In the genomic region with DNA sequence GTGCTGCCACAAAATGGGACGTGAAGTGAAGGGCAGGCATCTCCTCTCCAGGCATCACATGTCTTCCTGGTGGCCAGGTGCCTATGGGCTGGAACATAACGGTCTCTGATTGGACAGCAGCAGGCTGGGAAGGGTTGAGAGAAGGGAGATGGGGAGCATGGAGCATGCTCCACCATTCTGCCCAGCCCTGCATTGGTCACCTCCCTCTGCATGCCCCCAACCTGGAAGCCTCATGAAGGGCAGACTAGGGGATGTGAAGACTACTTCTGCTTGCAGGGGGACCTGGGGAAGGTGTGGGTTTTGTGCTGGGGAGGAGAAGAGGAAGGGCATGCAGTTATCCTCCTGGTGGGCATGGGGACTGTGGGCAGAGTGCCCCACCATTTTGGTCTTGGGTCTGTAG, we compare ENCODE assay signal across 28 cellular contexts.
"Had no signal": no experiment of that assay in that cellular context is flagged by ENCODE, and none has a peak within 500 bp of the region (broad histone marks: within the 10 kb centered on the region; RNA-seq: fewer than 3 reads in every experiment).

No MANE protein-coding gene starts in this region.

- H3K27me3 ChIP-seq: neutrophil, pancreas, right lobe of liver, sigmoid colon, stomach, thyroid gland, tibial nerve, upper lobe of right lung, uterus had no signal

- H3K4me3 ChIP-seq: pancreas, psoas muscle, right lobe of liver, sigmoid colon, stomach, thoracic aorta, thyroid gland, tibial nerve, upper lobe of right lung, uterus had no signal

- H3K36me3 ChIP-seq: neutrophil, pancreas, right lobe of liver, sigmoid colon, stomach, thoracic aorta, thyroid gland, tibial nerve, upper lobe of right lung, uterus had no signal

- H3K36me3 Mint-ChIP-seq: naive B cell; naive thymus-derived CD8-positive, alpha-beta T cell; natural killer cell treated with Interleukin-12 subunit alpha and Interleukin-12 subunit beta and Interleukin-15 and Interleukin-18, amount 100 ng/mL, for 72 hours; stimulated activated effector memory CD8-positive, alpha-beta T cell treated with anti-CD3 and anti-CD28 coated beads, Interleukin-12 subunit alpha, Interleukin-12 subunit beta, amount 100 ng/mL, for 72 hours; stimulated activated naive B cell treated with anti-CD40 and anti-IgM and Interleukin-4, amounts not matched to agents 10 μg/mL and 1 μg/mL and 100 μg/mL, for 72 hours had no signal

- ATAC-seq: naive thymus-derived CD8-positive, alpha-beta T cell; natural killer cell treated with Interleukin-12 subunit alpha and Interleukin-12 subunit beta and Interleukin-15 and Interleukin-18, amount 100 ng/mL, for 72 hours; pancreas; psoas muscle; right lobe of liver; stimulated activated effector memory CD8-positive, alpha-beta T cell treated with anti-CD3 and anti-CD28 coated beads, Interleukin-12 subunit alpha, Interleukin-12 subunit beta, amount 100 ng/mL, for 72 hours; stimulated activated naive B cell treated with anti-CD40 and anti-IgM and Interleukin-4, amounts not matched to agents 10 μg/mL and 1 μg/mL and 100 μg/mL, for 72 hours; upper lobe of right lung had no signal

- H3K4me3 Mint-ChIP-seq: naive B cell; naive thymus-derived CD8-positive, alpha-beta T cell; natural killer cell treated with Interleukin-12 subunit alpha and Interleukin-12 subunit beta and Interleukin-15 and Interleukin-18, amount 100 ng/mL, for 72 hours; nephron progenitor cell; neural crest cell; stimulated activated effector memory CD8-positive, alpha-beta T cell treated with anti-CD3 and anti-CD28 coated beads, Interleukin-12 subunit alpha, Interleukin-12 subunit beta, amount 100 ng/mL, for 72 hours; stimulated activated naive B cell treated with anti-CD40 and anti-IgM and Interleukin-4, amounts not matched to agents 10 μg/mL and 1 μg/mL and 100 μg/mL, for 72 hours; stimulated activated naive CD8-positive, alpha-beta T cell treated with anti-CD3 and anti-CD28 coated beads, Interleukin-15, Interleukin-2, amounts not matched to agents 100 ng/mL and 50 ng/mL, for 24 hours had no signal

- H3K27ac Mint-ChIP-seq: naive B cell; naive thymus-derived CD8-positive, alpha-beta T cell; natural killer cell treated with Interleukin-12 subunit alpha and Interleukin-12 subunit beta and Interleukin-15 and Interleukin-18, amount 100 ng/mL, for 72 hours; nephron progenitor cell; progenitor cell of endocrine pancreas; stimulated activated effector memory CD8-positive, alpha-beta T cell treated with anti-CD3 and anti-CD28 coated beads, Interleukin-12 subunit alpha, Interleukin-12 subunit beta, amount 100 ng/mL, for 72 hours; stimulated activated naive B cell treated with anti-CD40 and anti-IgM and Interleukin-4, amounts not matched to agents 10 μg/mL and 1 μg/mL and 100 μg/mL, for 72 hours; stimulated activated naive CD8-positive, alpha-beta T cell treated with anti-CD3 and anti-CD28 coated beads, Interleukin-15, Interleukin-2, amounts not matched to agents 100 ng/mL and 50 ng/mL, for 24 hours had no signal

- H3K9me3 Mint-ChIP-seq: naive thymus-derived CD8-positive, alpha-beta T cell; natural killer cell treated with Interleukin-12 subunit alpha and Interleukin-12 subunit beta and Interleukin-15 and Interleukin-18, amount 100 ng/mL, for 72 hours; stimulated activated effector memory CD8-positive, alpha-beta T cell treated with anti-CD3 and anti-CD28 coated beads, Interleukin-12 subunit alpha, Interleukin-12 subunit beta, amount 100 ng/mL, for 72 hours; stimulated activated naive CD8-positive, alpha-beta T cell treated with anti-CD3 and anti-CD28 coated beads, Interleukin-15, Interleukin-2, amounts not matched to agents 100 ng/mL and 50 ng/mL, for 24 hours had no signal

- H3K4me1 ChIP-seq: pancreas, psoas muscle, right lobe of liver, sigmoid colon, stomach, thyroid gland, tibial nerve, upper lobe of right lung, uterus had no signal

- DNase-seq: naive B cell; naive thymus-derived CD8-positive, alpha-beta T cell; nephron progenitor cell; nucleus accumbens; pancreas; psoas muscle; right lobe of liver; sigmoid colon; small intestine; stimulated activated CD4-positive, alpha-beta T cell treated with anti-CD3 and anti-CD28 coated beads, Interleukin-15, amount 100 ng/mL, for 24 hours; stimulated activated CD4-positive, alpha-beta T cell treated with anti-CD3 and anti-CD28 coated beads, Interleukin-2, amount 100 ng/mL, for 24 hours; stimulated activated CD4-positive, alpha-beta T cell treated with anti-CD3 and anti-CD28 coated beads, Interleukin-2, amount 100 ng/mL, for 48 hours; stimulated activated CD4-positive, alpha-beta T cell treated with anti-CD3 and anti-CD28 coated beads, Interleukin-4, amount 100 ng/mL, for 24 hours; stimulated activated naive B cell treated with anti-CD40 and anti-IgM and Interleukin-4, amounts not matched to agents 10 μg/mL and 1 μg/mL and 100 μg/mL, for 72 hours; stimulated activated naive CD4-positive, alpha-beta T cell treated with Interleukin-2 at 50 U/mL for 16 hours; stomach; thyroid gland; trophoblast cell; upper lobe of right lung; uterus had no signal

- H3K4me1 Mint-ChIP-seq: naive thymus-derived CD8-positive, alpha-beta T cell; nephron progenitor cell; neural crest cell; stimulated activated effector memory CD8-positive, alpha-beta T cell treated with anti-CD3 and anti-CD28 coated beads, Interleukin-12 subunit alpha, Interleukin-12 subunit beta, amount 100 ng/mL, for 72 hours; stimulated activated naive B cell treated with anti-CD40 and anti-IgM and Interleukin-4, amounts not matched to agents 10 μg/mL and 1 μg/mL and 100 μg/mL, for 72 hours had no signal

- H3K27ac ChIP-seq: neutrophil, pancreas, psoas muscle, right lobe of liver, sigmoid colon, stomach, thoracic aorta, thyroid gland, tibial nerve, upper lobe of right lung, uterus had no signal

- H3K9me3 ChIP-seq: neutrophil, pancreas, psoas muscle, right lobe of liver, thoracic aorta, thyroid gland, upper lobe of right lung, uterus had no signal

- H3K27me3 Mint-ChIP-seq: natural killer cell treated with Interleukin-12 subunit alpha and Interleukin-12 subunit beta and Interleukin-15 and Interleukin-18, amount 100 ng/mL, for 72 hours; progenitor cell of endocrine pancreas; stimulated activated naive CD8-positive, alpha-beta T cell treated with anti-CD3 and anti-CD28 coated beads, Interleukin-15, Interleukin-2, amounts not matched to agents 100 ng/mL and 50 ng/mL, for 24 hours had no signal
